22 cellular contexts compared by ENCODE assay signal in genomic region chr10:92655426-92655825, GRCh38.
"Had no signal": no experiment of that assay in that cellular context is flagged by ENCODE, and none has a peak within 500 bp of the region (broad histone marks: within the 10 kb centered on the region; RNA-seq: fewer than 3 reads in every experiment).

No MANE protein-coding gene starts in this region.

- FAIRE-seq: urothelium cell line had no signal

- H3K79me2 ChIP-seq: parathyroid adenoma had no signal

- H3K27ac ChIP-seq: ascending aorta, brain microvascular endothelial cell, gastroesophageal sphincter, parathyroid adenoma, stomach, suprapubic skin, transverse colon had no signal

- H3K9me3 ChIP-seq: ascending aorta, stomach, suprapubic skin, transverse colon had no signal

- H3K27me3 ChIP-seq: ascending aorta, brain microvascular endothelial cell, gastroesophageal sphincter, stomach, suprapubic skin, transverse colon had no signal

- H3K27me3 Mint-ChIP-seq: activated naive CD4-positive, alpha-beta T cell treated with anti-CD3 and anti-CD28 coated beads, Interleukin-2, amount 50 U/mL, for 24 hours; natural killer cell treated with Interleukin-12 subunit alpha and Interleukin-12 subunit beta and Interleukin-15 and Interleukin-18, amount 100 ng/mL, for 72 hours; stimulated activated memory B cell treated with anti-CD40 and anti-IgM and Interleukin-4, amounts not matched to agents 10 μg/mL and 1 μg/mL and 100 μg/mL, for 72 hours had no signal

- H3K4me3 ChIP-seq: ascending aorta, gastroesophageal sphincter, stomach, suprapubic skin, transverse colon had no signal

- ATAC-seq: activated CD4-positive, CD25-positive, alpha-beta regulatory T cell treated with anti-CD3 and anti-CD28 coated beads, Interleukin-2, amount 50 U/mL, for 24 hours; gastroesophageal sphincter; left cardiac atrium; natural killer cell treated with Interleukin-12 subunit alpha and Interleukin-12 subunit beta and Interleukin-15 and Interleukin-18, amount 100 ng/mL, for 72 hours; right cardiac atrium; stimulated activated memory B cell treated with anti-CD40 and anti-IgM and Interleukin-4, amounts not matched to agents 10 μg/mL and 1 μg/mL and 100 μg/mL, for 72 hours had no signal

- H3K9me3 Mint-ChIP-seq: activated naive CD4-positive, alpha-beta T cell treated with anti-CD3 and anti-CD28 coated beads, Interleukin-2, amount 50 U/mL, for 24 hours; natural killer cell treated with Interleukin-12 subunit alpha and Interleukin-12 subunit beta and Interleukin-15 and Interleukin-18, amount 100 ng/mL, for 72 hours; stimulated activated memory B cell treated with anti-CD40 and anti-IgM and Interleukin-4, amounts not matched to agents 10 μg/mL and 1 μg/mL and 100 μg/mL, for 72 hours had no signal

- H3K4me3 Mint-ChIP-seq: activated naive CD4-positive, alpha-beta T cell treated with anti-CD3 and anti-CD28 coated beads, Interleukin-2, amount 50 U/mL, for 24 hours; natural killer cell treated with Interleukin-12 subunit alpha and Interleukin-12 subunit beta and Interleukin-15 and Interleukin-18, amount 100 ng/mL, for 72 hours; stimulated activated memory B cell treated with anti-CD40 and anti-IgM and Interleukin-4, amounts not matched to agents 10 μg/mL and 1 μg/mL and 100 μg/mL, for 72 hours had no signal

- DNase-seq: activated CD4-positive, alpha-beta T cell treated with anti-CD3 and anti-CD28 coated beads, Interleukin-2, amount 50 U/mL, for 1 hour; activated effector memory CD4-positive, alpha-beta T cell treated with anti-CD3 and anti-CD28 coated beads, Interleukin-2, amount 50 U/mL, for 16 hours; brain microvascular endothelial cell; caudate nucleus; dermis blood vessel endothelial cell; effector CD8-positive, alpha-beta T cell; head of caudate nucleus; islet precursor cell; left cardiac atrium; right cardiac atrium; stimulated activated CD4-positive, alpha-beta T cell treated with anti-CD3 and anti-CD28 coated beads, Interleukin-2, amount 100 ng/mL, for 24 hours; stomach; transverse colon had no signal

- H3K27ac Mint-ChIP-seq: activated naive CD4-positive, alpha-beta T cell treated with anti-CD3 and anti-CD28 coated beads, Interleukin-2, amount 50 U/mL, for 24 hours; natural killer cell treated with Interleukin-12 subunit alpha and Interleukin-12 subunit beta and Interleukin-15 and Interleukin-18, amount 100 ng/mL, for 72 hours had no signal

- H3K9ac ChIP-seq: parathyroid adenoma had no signal

- H3K4me1 Mint-ChIP-seq: activated naive CD4-positive, alpha-beta T cell treated with anti-CD3 and anti-CD28 coated beads, Interleukin-2, amount 50 U/mL, for 24 hours had no signal

- H2AFZ ChIP-seq: parathyroid adenoma had no signal

- H3K36me3 ChIP-seq: ascending aorta, brain microvascular endothelial cell, gastroesophageal sphincter had no signal

- H3K4me1 ChIP-seq: ascending aorta, gastroesophageal sphincter, parathyroid adenoma, stomach, suprapubic skin, transverse colon had no signal
